ENCODE assay signal across 26 cellular contexts in genomic region chr3:49669352-49669751, GRCh38. TPM values are rescaled to one million over a fixed set of nuclear protein-coding genes. Genes with fewer than 3 reads are reported as not detected.
"Had no signal": no experiment of that assay in that cellular context is flagged by ENCODE, and none has a peak within 500 bp of the region (broad histone marks: within the 10 kb centered on the region; RNA-seq: fewer than 3 reads in every experiment).

No MANE protein-coding gene starts in this region.

- H3K36me3 ChIP-seq: brain microvascular endothelial cell, cardiac muscle cell had no signal

- H3K9me3 Mint-ChIP-seq: activated B cell treated with CpG ODN at 0.5 μM for 24 hours; activated CD4-positive, alpha-beta memory T cell treated with anti-CD3 and anti-CD28 coated beads for 36 hours; activated CD4-positive, alpha-beta T cell treated with anti-CD3 and anti-CD28 coated beads, Interleukin-2, amount 10 ng/mL, durations not matched to agents 24 days and 14 days; activated naive CD4-positive, alpha-beta T cell treated with anti-CD3 and anti-CD28 coated beads, Interleukin-2, amount 50 U/mL, for 72 hours; activated naive CD8-positive, alpha-beta T cell treated with anti-CD3 and anti-CD28 coated beads, Interleukin-2, amount 50 U/mL, for 24 hours; activated T-cell treated with anti-CD3 and anti-CD28 coated beads, Interleukin-2, amount 50 U/mL, for 4 hours; T-cell had no signal

- H3K4me3 ChIP-seq: cardiac muscle cell had no signal

- DNase-seq: activated B cell treated with CpG ODN at 0.5 μM for 24 hours; activated CD4-positive, alpha-beta memory T cell treated with anti-CD3 and anti-CD28 coated beads for 36 hours; activated CD4-positive, alpha-beta T cell treated with anti-CD3 and anti-CD28 coated beads for 1 hour; activated CD4-positive, alpha-beta T cell treated with anti-CD3 and anti-CD28 coated beads, Interleukin-2, amount 10 ng/mL, durations not matched to agents 24 days and 14 days; activated CD8-positive, alpha-beta memory T cell treated with anti-CD3 and anti-CD28 coated beads for 24 hours; activated effector memory CD4-positive, alpha-beta T cell treated with anti-CD3 and anti-CD28 coated beads, Interleukin-2, amount 50 U/mL, for 16 hours; activated naive CD4-positive, alpha-beta T cell treated with Interleukin-2 at 50 U/mL for 16 hours; activated naive CD8-positive, alpha-beta T cell treated with anti-CD3 and anti-CD28 coated beads, Interleukin-2, amount 50 U/mL, for 24 hours; activated T-cell treated with anti-CD3 and anti-CD28 coated beads, Interleukin-2, amount 50 U/mL, for 4 hours; amygdala; brain microvascular endothelial cell; KG1; NCI-H1092; NCI-H1417; NCI-H1930; NCI-H2107; NCI-H510A treated with DMSO at 0.1 percent for 48 hours; NCI-H69; NK-92 treated with Interleukin-12 subunit alpha and Interleukin-12 subunit beta, amount 100 ng/mL, for 24 hours; OCI-M1; SIG-M5; T-cell; T-helper 2 cell had no signal

- H3K4me3 Mint-ChIP-seq: activated B cell treated with CpG ODN at 0.5 μM for 24 hours; activated CD4-positive, alpha-beta memory T cell treated with anti-CD3 and anti-CD28 coated beads for 36 hours; activated CD4-positive, alpha-beta T cell treated with anti-CD3 and anti-CD28 coated beads, Interleukin-2, amount 10 ng/mL, durations not matched to agents 24 days and 14 days; activated naive CD8-positive, alpha-beta T cell treated with anti-CD3 and anti-CD28 coated beads, Interleukin-2, amount 50 U/mL, for 24 hours; activated T-cell treated with anti-CD3 and anti-CD28 coated beads, Interleukin-2, amount 50 U/mL, for 4 hours; T-cell had no signal

- H3K27ac Mint-ChIP-seq: activated B cell treated with CpG ODN at 0.5 μM for 24 hours; activated CD4-positive, alpha-beta memory T cell treated with anti-CD3 and anti-CD28 coated beads for 36 hours; activated CD4-positive, alpha-beta T cell treated with anti-CD3 and anti-CD28 coated beads, Interleukin-2, amount 10 ng/mL, durations not matched to agents 24 days and 14 days; activated naive CD4-positive, alpha-beta T cell treated with anti-CD3 and anti-CD28 coated beads, Interleukin-2, amount 50 U/mL, for 72 hours; activated naive CD8-positive, alpha-beta T cell treated with anti-CD3 and anti-CD28 coated beads, Interleukin-2, amount 50 U/mL, for 24 hours had no signal

- ATAC-seq: activated naive CD4-positive, alpha-beta T cell treated with anti-CD3 and anti-CD28 coated beads, Interleukin-2, amount 50 U/mL, for 72 hours; activated naive CD8-positive, alpha-beta T cell treated with anti-CD3 and anti-CD28 coated beads, Interleukin-2, amount 50 U/mL, for 24 hours; activated T-cell treated with anti-CD3 and anti-CD28 coated beads, Interleukin-2, amount 50 U/mL, for 4 hours; T-cell had no signal

- H3K36me3 Mint-ChIP-seq: activated CD4-positive, alpha-beta memory T cell treated with anti-CD3 and anti-CD28 coated beads for 36 hours; activated naive CD4-positive, alpha-beta T cell treated with anti-CD3 and anti-CD28 coated beads, Interleukin-2, amount 50 U/mL, for 72 hours; T-cell had no signal

- H3K27me3 Mint-ChIP-seq: activated B cell treated with CpG ODN at 0.5 μM for 24 hours; activated CD4-positive, alpha-beta memory T cell treated with anti-CD3 and anti-CD28 coated beads for 36 hours; activated CD4-positive, alpha-beta T cell treated with anti-CD3 and anti-CD28 coated beads, Interleukin-2, amount 10 ng/mL, durations not matched to agents 24 days and 14 days; activated naive CD8-positive, alpha-beta T cell treated with anti-CD3 and anti-CD28 coated beads, Interleukin-2, amount 50 U/mL, for 24 hours had no signal

- H3K27ac ChIP-seq: brain microvascular endothelial cell, cardiac muscle cell had no signal

- H3K27me3 ChIP-seq: brain microvascular endothelial cell, cardiac muscle cell had no signal

RNA-seq across cellular contexts. Expression of gene AMIGO3, which starts 50.1 kb away (rescaled TPM):
- total RNA-seq: activated B cell treated with CpG ODN at 0.5 μM for 24 hours; activated CD4-positive, alpha-beta memory T cell treated with anti-CD3 and anti-CD28 coated beads for 36 hours; activated naive CD4-positive, alpha-beta T cell treated with anti-CD3 and anti-CD28 coated beads, Interleukin-2, amount 50 U/mL, for 72 hours; MCF 10A had no signal
